8 cellular contexts compared by ENCODE assay signal in the genomic region with DNA sequence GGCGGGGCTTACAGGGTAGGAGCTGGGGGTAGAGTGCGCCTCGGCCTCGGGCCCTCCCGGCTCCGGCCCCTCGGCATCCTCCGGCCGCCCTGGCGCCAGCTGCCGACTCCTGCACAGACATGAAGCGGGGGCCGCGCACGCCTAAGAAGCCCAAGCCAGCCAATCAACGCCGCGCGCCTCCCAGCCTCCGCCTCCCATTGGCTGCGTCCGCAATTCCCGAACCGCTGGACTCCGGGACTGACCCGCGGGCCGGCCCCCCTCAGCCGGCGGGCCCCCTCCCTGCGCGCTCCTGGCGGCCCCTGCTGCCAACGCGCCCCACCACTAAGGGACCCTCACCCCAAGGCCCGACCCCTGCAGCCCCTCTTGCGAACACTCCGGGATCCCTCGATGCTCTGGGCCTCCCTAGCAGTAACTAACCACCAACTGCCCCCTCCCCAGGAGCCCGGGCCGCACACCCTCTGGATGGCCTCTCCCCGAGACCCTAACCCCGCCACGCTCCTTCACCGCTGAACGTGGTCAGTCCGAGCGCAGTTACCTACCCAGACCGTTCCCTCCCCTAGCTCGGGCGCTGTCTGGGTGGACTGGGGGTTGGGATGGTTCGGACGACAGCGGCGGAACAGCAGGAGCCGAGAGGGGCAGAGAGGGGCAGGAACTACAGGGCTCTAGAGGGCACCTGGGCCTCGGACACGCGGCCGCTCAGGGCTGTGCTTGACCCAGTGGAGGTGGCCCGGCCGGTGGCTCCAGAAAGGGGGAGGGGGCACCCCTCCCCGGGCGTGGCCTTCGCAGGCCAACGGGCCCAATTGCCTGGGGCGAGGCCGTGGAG. TPM values are rescaled to one million over a fixed set of nuclear protein-coding genes. Genes with fewer than 3 reads are reported as not detected.
DNase-seq lines count a peak whose midpoint lies in the region; ATAC-seq and TF ChIP-seq lines count a peak whose summit lies in the region.

No MANE protein-coding gene starts in this region.

- no peak overlapping the region for H3K27ac Mint-ChIP-seq in immature natural killer cell

- peaks cover 0 to 4% (median 0%) of the 10 kb centered on the region in 3 donors for H3K36me3 Mint-ChIP-seq in immature natural killer cell

- peak overlapping the region; percentile 37 to 58 (median 48) for H3K4me3 ChIP-seq in sigmoid colon

- DNase-seq in EH (ENCODE audit: low read depth) (peak; percentile 95), HuH-7.5 (ENCODE audit: low spot score) (peak; percentile 99), RWPE1 (ENCODE audit: low spot score) (peak; percentile 93), caudate nucleus (lab: John Stamatoyannopoulos, UW) (peak in 34 of 61 donors; percentile 1 to 48 (median 22)), immature natural killer cell (no peak), sigmoid colon (peak; percentile 86)

- H3K9me3 Mint-ChIP-seq in immature natural killer cell, result no peaks in the 10 kb centered on the region

- CTCF ChIA-PET in RWPE1 (lab: Yijun Ruan, JAX), result interaction anchor here (1.0 to 1.4 kb wide), 2 partner anchors 62 to 85 kb away, joined by 3 to 6 read pairs; no protein-coding TSS in a partner anchor

- H3K9me3 ChIP-seq in sigmoid colon, result no peaks in the 10 kb centered on the region

- H3K36me3 ChIP-seq in sigmoid colon, result no peaks in the 10 kb centered on the region

- H3K27me3 Mint-ChIP-seq in immature natural killer cell (ENCODE audit: low read depth in 3 of 3), result peaks cover 18 to 44% (median 42%) of the 10 kb centered on the region in 3 donors

- H3K4me3 Mint-ChIP-seq in immature natural killer cell, result peak overlapping the region in 3 of 5 donors; percentile 4 to 42 (median 21)

- peaks cover 11 to 19% of the 10 kb centered on the region in 2 donors for H3K4me1 Mint-ChIP-seq in immature natural killer cell

- intact Hi-C loops in sigmoid colon (cut with DNase I), result no loop called here

- TF ChIP-seq EP300 in sigmoid colon (IDR thresholded peaks at IDR 0.05), result no peak

- TF ChIP-seq CTCF in RWPE1 (conservative IDR thresholded peaks at IDR 0.05; ENCODE audit: low read depth) (no peak), sigmoid colon (IDR thresholded peaks at IDR 0.05) (no peak)

- peaks cover 90 to 100% (median 99%) of the 10 kb centered on the region in 3 donors for H3K27me3 ChIP-seq in sigmoid colon

- H3K27ac ChIP-seq in RWPE1, result peak overlapping the region; percentile 62
- H3K27ac ChIP-seq in caudate nucleus (ENCODE audit: low read depth, low read length), result no peak overlapping the region
- peak overlapping the region; percentile 33 to 75 (median 52) for H3K27ac ChIP-seq in sigmoid colon

- no peak for TF ChIP-seq POLR2A in sigmoid colon (IDR thresholded peaks at IDR 0.05)

- WGBS in sigmoid colon, 2 donors, result 1 to 2% methylated on average over 68 of the region's 68 CpGs

- H3K4me1 ChIP-seq in sigmoid colon, result peaks cover 0 to 80% (median 66%) of the 10 kb centered on the region in 4 donors

- ATAC-seq in GM18867 (IDR thresholded peaks at IDR 0.05; ENCODE audit: unreplicated experiment) (no peak), HG03196 (IDR thresholded peaks at IDR 0.05; ENCODE audit: unreplicated experiment) (no peak)

- POLR2A ChIA-PET in RWPE1 (lab: Yijun Ruan, JAX; ENCODE audit: low non-redundant PET), result no interaction called here

RNA-seq across cellular contexts. Expression of gene GATA2, which starts 5.0 kb away (rescaled TPM):
- polyA plus RNA-seq in immature natural killer cell, result under 1 TPM in 1 of 3 donors, not detected in 2; 0.35 TPM
- 1 to 10 TPM; 2.1 to 6.6 (median 5.0) TPM for total RNA-seq in sigmoid colon
- 1 to 10 TPM in 2 of 3 donors, under 1 TPM in 1; 0.46 to 5.2 (median 1.8) TPM for polyA plus RNA-seq in sigmoid colon

RNA-seq across cellular contexts. Expression of gene DNAJB8, which starts 21.3 kb away (rescaled TPM):
- polyA plus RNA-seq in immature natural killer cell, result not detected
- total RNA-seq in sigmoid colon, result not detected
- polyA plus RNA-seq in sigmoid colon, result not detected

Comparison
In these comparisons a context has a peak if more than half of its experiments do, and no peak if none do; other contexts are left out.
1. DNase-seq: peak in EH (single experiment), HuH-7.5 (single experiment), RWPE1 (single experiment), caudate nucleus (34 of 61) and sigmoid colon (single experiment); none in immature natural killer cell (0 of 3).